ENCODE assay signal across 17 cellular contexts in the genomic region with DNA sequence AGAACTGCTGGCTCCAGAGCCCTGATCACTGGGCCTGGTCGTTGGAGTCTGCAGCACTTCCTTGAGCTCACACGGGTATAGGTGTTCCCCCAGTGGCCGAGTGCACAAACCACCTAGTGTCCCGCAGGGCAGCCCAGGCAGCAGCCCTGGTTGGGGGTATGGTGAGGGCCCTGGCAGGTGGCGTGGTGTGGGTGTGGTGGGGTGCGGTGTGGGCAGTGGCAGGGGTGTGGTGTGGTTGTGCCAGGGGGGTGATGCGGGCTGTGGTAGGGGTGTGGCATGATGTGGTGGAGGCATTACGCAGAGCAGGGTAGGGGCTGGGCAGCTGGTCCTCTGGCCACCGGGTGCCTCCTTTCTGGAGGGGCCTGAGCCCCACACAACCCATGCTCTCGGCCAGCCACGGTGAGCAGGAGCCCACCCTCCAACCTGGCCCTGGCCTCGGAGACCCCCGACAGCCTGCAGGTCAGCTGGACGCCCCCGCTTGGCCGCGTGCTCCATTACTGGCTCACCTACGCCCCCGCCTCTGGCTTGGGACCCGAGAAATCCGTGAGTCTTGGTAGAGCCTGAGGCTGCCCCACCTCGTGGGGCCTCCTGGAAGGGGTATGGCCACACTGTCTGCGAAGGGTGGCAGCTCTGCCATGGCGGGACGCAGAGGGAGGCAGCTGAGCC. TPM values are rescaled to one million over a fixed set of nuclear protein-coding genes. Genes with fewer than 3 reads are reported as not detected.
"Had no signal": no experiment of that assay in that cellular context is flagged by ENCODE, and none has a peak within 500 bp of the region (broad histone marks: within the 10 kb centered on the region; RNA-seq: fewer than 3 reads in every experiment).

No MANE protein-coding gene starts in this region.

- H3K27ac Mint-ChIP-seq: activated CD4-positive, alpha-beta memory T cell treated with anti-CD3 and anti-CD28 coated beads, Interleukin-2, amount 10 ng/mL, durations not matched to agents 7 days and 5 days; activated CD4-positive, alpha-beta T cell treated with anti-CD3 and anti-CD28 coated beads for 36 hours; activated naive CD8-positive, alpha-beta T cell treated with anti-CD3 and anti-CD28 coated beads, Interleukin-2, amount 50 U/mL, for 24 hours; naive thymus-derived CD4-positive, alpha-beta T cell had no signal

- H3K27me3 ChIP-seq: neutrophil had no signal

- H3K9me3 Mint-ChIP-seq: activated CD4-positive, alpha-beta memory T cell treated with anti-CD3 and anti-CD28 coated beads, Interleukin-2, amount 10 ng/mL, durations not matched to agents 7 days and 5 days; activated naive CD8-positive, alpha-beta T cell treated with anti-CD3 and anti-CD28 coated beads, Interleukin-2, amount 50 U/mL, for 24 hours; naive thymus-derived CD4-positive, alpha-beta T cell had no signal

- H3K4me1 ChIP-seq: suprapubic skin, upper lobe of right lung had no signal

- ATAC-seq: activated CD4-positive, alpha-beta T cell treated with anti-CD3 and anti-CD28 coated beads for 36 hours; activated naive CD8-positive, alpha-beta T cell treated with anti-CD3 and anti-CD28 coated beads, Interleukin-2, amount 50 U/mL, for 24 hours; naive thymus-derived CD4-positive, alpha-beta T cell; sciatic nerve; upper lobe of right lung had no signal

- H3K36me3 ChIP-seq: esophagus squamous epithelium, left lung, neutrophil, suprapubic skin, upper lobe of right lung, WERI-Rb-1 had no signal

- H3K4me3 Mint-ChIP-seq: activated CD4-positive, alpha-beta memory T cell treated with anti-CD3 and anti-CD28 coated beads, Interleukin-2, amount 10 ng/mL, durations not matched to agents 7 days and 5 days; activated CD4-positive, alpha-beta T cell treated with anti-CD3 and anti-CD28 coated beads for 36 hours; activated naive CD8-positive, alpha-beta T cell treated with anti-CD3 and anti-CD28 coated beads, Interleukin-2, amount 50 U/mL, for 24 hours; naive thymus-derived CD4-positive, alpha-beta T cell had no signal

- H3K36me3 Mint-ChIP-seq: naive thymus-derived CD4-positive, alpha-beta T cell had no signal

- H3K27ac ChIP-seq: esophagus squamous epithelium, left lung, neutrophil, suprapubic skin, upper lobe of right lung, WERI-Rb-1 had no signal

- H3K9me3 ChIP-seq: esophagus squamous epithelium, left lung, neutrophil, suprapubic skin, upper lobe of right lung had no signal

- FAIRE-seq: astrocyte, colon had no signal

- H3K4me3 ChIP-seq: esophagus squamous epithelium, left lung, suprapubic skin, upper lobe of right lung had no signal

- H3K4me1 Mint-ChIP-seq: activated CD4-positive, alpha-beta memory T cell treated with anti-CD3 and anti-CD28 coated beads, Interleukin-2, amount 10 ng/mL, durations not matched to agents 7 days and 5 days; activated CD4-positive, alpha-beta T cell treated with anti-CD3 and anti-CD28 coated beads for 36 hours; activated naive CD8-positive, alpha-beta T cell treated with anti-CD3 and anti-CD28 coated beads, Interleukin-2, amount 50 U/mL, for 24 hours; naive thymus-derived CD4-positive, alpha-beta T cell had no signal

- H3K27me3 Mint-ChIP-seq: activated CD4-positive, alpha-beta memory T cell treated with anti-CD3 and anti-CD28 coated beads, Interleukin-2, amount 10 ng/mL, durations not matched to agents 7 days and 5 days; activated CD4-positive, alpha-beta T cell treated with anti-CD3 and anti-CD28 coated beads for 36 hours; activated naive CD8-positive, alpha-beta T cell treated with anti-CD3 and anti-CD28 coated beads, Interleukin-2, amount 50 U/mL, for 24 hours had no signal

- DNase-seq: activated CD4-positive, alpha-beta memory T cell treated with anti-CD3 and anti-CD28 coated beads, Interleukin-2, amount 10 ng/mL, durations not matched to agents 7 days and 5 days; activated CD4-positive, alpha-beta T cell treated with anti-CD3 and anti-CD28 coated beads for 36 hours; activated naive CD8-positive, alpha-beta T cell treated with anti-CD3 and anti-CD28 coated beads, Interleukin-2, amount 50 U/mL, for 24 hours; activated T-cell treated with anti-CD3 and anti-CD28 coated beads, Interleukin-2, amount 50 U/mL, for 48 hours; esophagus squamous epithelium; foreskin fibroblast; stimulated activated CD4-positive, alpha-beta T cell treated with anti-CD3 and anti-CD28 coated beads, Interleukin-2, amount 100 ng/mL, for 24 hours; stimulated activated naive CD4-positive, alpha-beta T cell; upper lobe of right lung; WERI-Rb-1 had no signal

RNA-seq across cellular contexts. Expression of a gene that starts 20.5 kb away (rescaled TPM):
- total RNA-seq: activated CD4-positive, alpha-beta memory T cell treated with anti-CD3 and anti-CD28 coated beads, Interleukin-2, amount 10 ng/mL, durations not matched to agents 7 days and 5 days; esophagus squamous epithelium; left lung; suprapubic skin; upper lobe of right lung had no signal
- polyA plus RNA-seq: naive thymus-derived CD4-positive, alpha-beta T cell had no signal

RNA-seq across cellular contexts. Expression of a gene that starts 47.7 kb away (rescaled TPM):
- total RNA-seq: activated CD4-positive, alpha-beta memory T cell treated with anti-CD3 and anti-CD28 coated beads, Interleukin-2, amount 10 ng/mL, durations not matched to agents 7 days and 5 days; activated CD4-positive, alpha-beta T cell treated with anti-CD3 and anti-CD28 coated beads for 36 hours; esophagus squamous epithelium; left lung; naive thymus-derived CD4-positive, alpha-beta T cell; suprapubic skin had no signal
- polyA plus RNA-seq: naive thymus-derived CD4-positive, alpha-beta T cell had no signal

RNA-seq across cellular contexts. Expression of a gene that starts 59.2 kb away (rescaled TPM):
- total RNA-seq: activated CD4-positive, alpha-beta memory T cell treated with anti-CD3 and anti-CD28 coated beads, Interleukin-2, amount 10 ng/mL, durations not matched to agents 7 days and 5 days; activated CD4-positive, alpha-beta T cell treated with anti-CD3 and anti-CD28 coated beads for 36 hours; esophagus squamous epithelium; naive thymus-derived CD4-positive, alpha-beta T cell; upper lobe of right lung had no signal
- polyA plus RNA-seq: naive thymus-derived CD4-positive, alpha-beta T cell had no signal
